In genomic region chr4:77797239-77797638, GRCh38 we compare ENCODE assay signal across 16 cellular contexts. TPM values are rescaled to one million over a fixed set of nuclear protein-coding genes. Genes with fewer than 3 reads are reported as not detected.
DNase-seq lines count a peak whose midpoint lies in the region; ATAC-seq, FAIRE-seq and TF ChIP-seq lines count a peak whose summit lies in the region.
"Had no signal": no experiment of that assay in that cellular context is flagged by ENCODE, and none has a peak within 500 bp of the region (broad histone marks: within the 10 kb centered on the region; RNA-seq: fewer than 3 reads in every experiment).

No MANE protein-coding gene starts in this region.

- no peak for TF ChIP-seq POLR2A in A549 (IDR thresholded peaks at IDR 0.05; ENCODE audit: low read length)

- no peaks in the 10 kb centered on the region for H3K9me3 ChIP-seq in A549
- H3K9me3 ChIP-seq in kidney (ENCODE audit: control insufficient read depth in 1 of 2, low read length in 2 of 2): no peaks in the 10 kb centered on the region
- H3K9me3 ChIP-seq: Peyer's patch, tibial artery had no signal

- no peaks in the 10 kb centered on the region for H3K36me3 ChIP-seq in bronchial epithelial cell (ENCODE audit: control insufficient read depth, insufficient read depth, low read length)
- H3K36me3 ChIP-seq in kidney (ENCODE audit: control insufficient read depth in 1 of 2, insufficient read depth in 2 of 2, low read length in 2 of 2): no peaks in the 10 kb centered on the region
- H3K36me3 ChIP-seq: Peyer's patch, tibial artery had no signal

- ATAC-seq in A549 (peak; percentile 56 to 85; a peak in 4 of 6 replicates), Right ventricle myocardium superior (ENCODE audit: poor library complexity) (no peak), GM21515 (IDR thresholded peaks at IDR 0.05; ENCODE audit: unreplicated experiment) (no peak)
- ATAC-seq: sciatic nerve had no signal

- H3K27ac ChIP-seq in A549 (peak overlapping the region; percentile 31 to 59; a peak in 5 of 6 replicates), kidney (ENCODE audit: low read depth in 2 of 2, low read length in 2 of 2) (no peak overlapping the region)
- H3K27ac ChIP-seq: Peyer's patch, tibial artery had no signal

- H3K27me3 ChIP-seq in bronchial epithelial cell (ENCODE audit: control insufficient read depth, insufficient read depth, low read length): no peaks in the 10 kb centered on the region
- H3K27me3 ChIP-seq: Peyer's patch, tibial artery had no signal

- H3K4me2 ChIP-seq in A549: peak overlapping the region; percentile 52

- FAIRE-seq in A549 (lab: Jason Lieb, UNC) (no peak), bronchial epithelial cell (lab: Jason Lieb, UNC) (no peak), kidney (lab: Jason Lieb, UNC) (no peak)

- TF ChIP-seq CTCF in A549 (IDR thresholded peaks at IDR 0.05) (no peak), bronchial epithelial cell (IDR thresholded peaks at IDR 0.05; ENCODE audit: insufficient read depth, low read length, severe bottlenecking) (no peak), kidney (IDR thresholded peaks at IDR 0.05; ENCODE audit: borderline replicate concordance, extremely low read depth, insufficient read depth) (no peak)

- no peak overlapping the region for H3K9ac ChIP-seq in kidney (ENCODE audit: low read length in 2 of 2)

- peaks cover 26% of the 10 kb centered on the region for H3K4me1 ChIP-seq in A549
- peaks cover 6 to 20% of the 10 kb centered on the region in 2 donors for H3K4me1 ChIP-seq in kidney (ENCODE audit: control insufficient read depth in 1 of 2, insufficient read depth in 1 of 2, low read depth in 1 of 2, low read length in 2 of 2)

- DNase-seq in A549 (ENCODE audit: low read depth in 1 of 2, low spot score in 1 of 2) (peak; percentile 8 to 14), HCEC 1CT (peak; percentile 17), bronchial epithelial cell (ENCODE audit: low read depth) (peak; percentile 86), kidney glomerular epithelial cell (lab: John Stamatoyannopoulos, UW) (peak; percentile 59), Right ventricle myocardium superior (no peak), NCI-H1048 (lab: John Stamatoyannopoulos, UW) (no peak), kidney (no peak)
- DNase-seq: amygdala; NCI-H187 treated with DMSO at 0.1 percent for 48 hours; NCI-H524; Peyer's patch; stimulated activated CD4-positive, alpha-beta T cell treated with anti-CD3 and anti-CD28 coated beads, Interleukin-4, amount 100 ng/mL, for 1 hour; T-helper 2 cell; tibial artery had no signal

- CTCF ChIA-PET in A549 (lab: Yijun Ruan, JAX): no interaction called here

- no peak for TF ChIP-seq RAD21 in A549 (conservative IDR thresholded peaks at IDR 0.05 in 1 of 2, IDR thresholded peaks at IDR 0.05 in 1 of 2)

- H3K4me3 ChIP-seq in A549: no peak overlapping the region
- no peak overlapping the region for H3K4me3 ChIP-seq in bronchial epithelial cell (ENCODE audit: low read depth, low read length)
- no peak overlapping the region for H3K4me3 ChIP-seq in kidney (ENCODE audit: low read length in 2 of 2)
- H3K4me3 ChIP-seq: Peyer's patch, tibial artery had no signal

- TF ChIP-seq EP300 in A549 (IDR thresholded peaks at IDR 0.05): no peak

- intact Hi-C loops in Right ventricle myocardium superior (cut with DNase I): no loop called here
- intact Hi-C loops in kidney (cut with DNase I): no loop called here

- POLR2A ChIA-PET in A549 (lab: Yijun Ruan, JAX): no interaction called here

TF ChIP-seq in A549, 52 proteins besides CTCF, POLR2A, EP300 and RAD21:
- no peak for TF ChIP-seq TP53 (CRISPR knock-in tag; IDR thresholded peaks at IDR 0.05)
- TF ChIP-seq BHLHE40 (IDR thresholded peaks at IDR 0.05; ENCODE audit: low read depth, low read length): no peak
- TF ChIP-seq ZC3H11A (IDR thresholded peaks at IDR 0.05): no peak
- TF ChIP-seq FOXS1 (CRISPR knock-in tag; IDR thresholded peaks at IDR 0.05): no peak
- TF ChIP-seq CHD2 (IDR thresholded peaks at IDR 0.05; ENCODE audit: low read length, partially characterized antibody): no peak
- TF ChIP-seq GATA3 (IDR thresholded peaks at IDR 0.05; ENCODE audit: borderline replicate concordance): no peak
- TF ChIP-seq RARB (CRISPR knock-in tag; IDR thresholded peaks at IDR 0.05): no peak
- TF ChIP-seq JUNB (IDR thresholded peaks at IDR 0.05): no peak
- TF ChIP-seq CEBPB (IDR thresholded peaks at IDR 0.05): no peak; a peak in 1 of 4 replicates
- no peak for TF ChIP-seq SMC3 (IDR thresholded peaks at IDR 0.05)
- TF ChIP-seq CBX8 (IDR thresholded peaks at IDR 0.05): no peak
- TF ChIP-seq NFE2L2 (conservative IDR thresholded peaks at IDR 0.05; ENCODE audit: low read length): no peak
- no peak for TF ChIP-seq TFCP2L1 (CRISPR knock-in tag; IDR thresholded peaks at IDR 0.05)
- no peak for TF ChIP-seq FOSB (CRISPR knock-in tag; IDR thresholded peaks at IDR 0.05)
- TF ChIP-seq KDM1A (IDR thresholded peaks at IDR 0.05; ENCODE audit: low read depth): no peak

RNA-seq across cellular contexts. Expression of gene CNOT6L, which starts 21.9 kb away (rescaled TPM):
- polyA plus RNA-seq in A549 (2011; rRNA removed) (8.7 and 11.9 TPM in 2 replicates), A549 (2017; fragmentation: RNase III; extraction: RNeasy Plus Mini Kit Qiagen cat#74134 plus additional on column Dnase treatment) (5.3 to 6.7 TPM (median 5.8 TPM) in 3 replicates), kidney (ENCODE audit: insufficient read depth, low read depth, low replicate concordance) (5.8 TPM)
- 1.9 and 2.1 TPM in 2 replicates for polyA plus RNA-seq in A549 (2012; cell fraction: cytosol; rRNA removed)
- 1.2 and 1.6 TPM in 2 replicates for polyA plus RNA-seq in A549 (2012; cell fraction: nucleus; rRNA removed)
- polyA minus RNA-seq in A549 (2011; rRNA and poly(A)+ RNA removed): 24.7 and 24.8 TPM in 2 replicates
- total RNA-seq in bronchial epithelial cell (15.0 and 16.3 TPM in 2 replicates), Right ventricle myocardium superior (19.3 TPM), kidney (73.3 TPM)

Comparison
In these comparisons a context has a peak if more than half of its experiments do, and no peak if none do; other contexts are left out.
1. ATAC-seq: peak in A549 (2 of 2); none in Right ventricle myocardium superior (single experiment) and GM21515 (single experiment).
2. DNase-seq: peak in A549 (2 of 2), HCEC 1CT (single experiment), bronchial epithelial cell (single experiment) and kidney glomerular epithelial cell (single experiment); none in Right ventricle myocardium superior (single experiment), NCI-H1048 (single experiment) and kidney (single experiment).
3. H3K27ac ChIP-seq: peak in A549 (2 of 2); none in kidney (0 of 2).